In the genomic region with DNA sequence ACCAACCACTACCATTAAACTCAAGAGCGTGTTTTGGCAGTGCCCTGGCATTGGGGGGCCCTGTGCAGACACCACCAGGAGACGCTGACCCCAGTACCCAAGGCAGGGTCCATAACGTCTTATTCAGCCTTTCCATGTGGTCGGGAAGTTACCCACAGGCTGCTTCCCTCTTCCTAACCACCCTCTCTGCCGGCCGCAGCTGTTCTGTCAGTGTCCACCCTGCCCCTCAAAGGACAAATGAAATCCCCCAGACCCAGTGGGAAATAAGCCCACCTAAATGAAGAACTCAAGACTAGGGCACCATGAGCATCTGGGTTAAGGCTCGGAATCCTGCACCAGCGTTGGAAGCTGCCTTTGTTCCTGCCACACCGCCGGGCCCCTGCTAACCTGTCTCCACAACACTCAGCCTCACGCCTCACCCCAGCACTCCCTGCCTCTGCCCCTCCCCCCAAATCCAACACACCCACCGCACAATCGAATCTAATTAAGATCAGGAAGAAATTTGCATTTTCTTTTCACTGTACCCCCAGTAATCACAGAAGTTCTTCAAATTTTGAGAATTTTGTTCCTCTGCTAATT, we compare ENCODE assay signal across 12 cellular contexts. TPM values are rescaled to one million over a fixed set of nuclear protein-coding genes. Genes with fewer than 3 reads are reported as not detected.
A peak's percentile ranks its signal among the peaks of the same experiment; 100 is the strongest.
DNase-seq lines count a peak whose midpoint lies in the region; ATAC-seq, FAIRE-seq and TF ChIP-seq lines count a peak whose summit lies in the region.
"Had no signal": no experiment of that assay in that cellular context is flagged by ENCODE, and none has a peak within 500 bp of the region (broad histone marks: within the 10 kb centered on the region; RNA-seq: fewer than 3 reads in every experiment).

No MANE protein-coding gene starts in this region.

- no peaks in the 10 kb centered on the region; the same call in 1 of the 2 replicates for H4K20me1 ChIP-seq in HepG2 (ENCODE audit: insufficient read depth, low read length)

- H3K9me3 Mint-ChIP-seq in WTC11, result no peaks in the 10 kb centered on the region

- H3K27ac Mint-ChIP-seq in WTC11, result peak overlapping the region; percentile 82

- CTCF ChIA-PET in WTC11 (lab: Charles Lee), result interaction anchor here (1.1 to 2.6 kb wide), 2 partner anchors 19 to 143 kb away, joined by 3 to 9 read pairs; no protein-coding TSS in a partner anchor
- CTCF ChIA-PET in HepG2 (lab: Yijun Ruan, JAX; ENCODE audit: low intra/inter-chr PET ratio, low total read pairs), result no interaction called here

- intact Hi-C loops in transverse colon (cut with DNase I; ENCODE audit: low total_unique reads), result no loop called here
- intact Hi-C loops in HepG2 (cut with micrococcal nuclease; ENCODE audit: unreplicated experiment), result no loop called here

- H3K79me2 ChIP-seq in HepG2 (ENCODE audit: insufficient read depth, low read length), result no peaks in the 10 kb centered on the region

- DNase-seq in cardiac muscle cell (ENCODE audit: low read depth in 1 of 2, low spot score in 1 of 2), result no peak
- no peak for DNase-seq in right atrium auricular region (ENCODE audit: low spot score)
- DNase-seq in WTC11 (ENCODE audit: low spot score), result peak; percentile 65
- peak; percentile 64 for DNase-seq in left kidney (ENCODE audit: low read depth, low spot score)
- DNase-seq in transverse colon, result peak; percentile 60
- DNase-seq in HepG2 (ENCODE audit: low spot score), result no peak
- no peak for DNase-seq in SKM-1 (lab: John Stamatoyannopoulos, UW; ENCODE audit: unreplicated experiment)
- no peak for DNase-seq in DMS79 (lab: John Stamatoyannopoulos, UW)
- DNase-seq: amygdala; NK-92 treated with Interleukin-12 subunit alpha and Interleukin-12 subunit beta, amount 100 ng/mL, for 24 hours; T-helper 9 cell had no signal

- H3K4me1 ChIP-seq in cardiac muscle cell (ENCODE audit: low read depth) (peaks cover 73% of the 10 kb centered on the region), right atrium auricular region (peaks cover 0 to 24% of the 10 kb centered on the region in 2 donors), transverse colon (peaks cover 17 to 84% (median 71%) of the 10 kb centered on the region in 4 donors), HepG2 (ENCODE audit: insufficient read depth, low read length) (peaks cover 21% of the 10 kb centered on the region)

- H3K9me3 ChIP-seq in cardiac muscle cell (ENCODE audit: low read depth) (no peaks in the 10 kb centered on the region), right atrium auricular region (no peaks in the 10 kb centered on the region), transverse colon (no peaks in the 10 kb centered on the region), HepG2 (ENCODE audit: low read length) (no peaks in the 10 kb centered on the region)

- TF ChIP-seq POLR2A in transverse colon (IDR thresholded peaks at IDR 0.05) (peak; percentile 34), HepG2 (IDR thresholded peaks at IDR 0.05; ENCODE audit: insufficient read depth in 1 of 2, low read depth in 2 of 2, low read length in 2 of 2) (no peak)

- TF ChIP-seq CTCF in cardiac muscle cell (IDR thresholded peaks at IDR 0.05; ENCODE audit: low read depth, low read length) (no peak), right atrium auricular region (IDR thresholded peaks at IDR 0.05) (no peak), WTC11 (IDR thresholded peaks at IDR 0.05) (no peak), transverse colon (IDR thresholded peaks at IDR 0.05) (no peak), HepG2 (CRISPR knock-in tag; IDR thresholded peaks at IDR 0.05) (no peak)

- in situ Hi-C loops in transverse colon (cut with MboI; ENCODE audit: low pct_ligation_motif_present in 1 of 4, low pct_unique_long_range_greater_than_20kb in 1 of 4, low sequenced_read_pairs in 3 of 4) (no loop called here), HepG2 (cut with HindIII; ENCODE audit: extremely low pct_ligation_motif_present, low pct_unique_long_range_greater_than_20kb) (no loop called here)

- 42 to 61% methylated on average over 7 to 13 of the region's 13 CpGs for WGBS in transverse colon (ENCODE audit: low coverage in 1 of 2), 2 donors
- WGBS in HepG2 (ENCODE audit: low lambda C conversion rate), result 67% methylated on average over 13 of the region's 13 CpGs

- no peak overlapping the region for H2AFZ ChIP-seq in HepG2 (ENCODE audit: low read length)

- ATAC-seq in WTC11 (peak; percentile 74), HepG2 (no peak)

- no peaks in the 10 kb centered on the region for H3K36me3 ChIP-seq in cardiac muscle cell
- H3K36me3 ChIP-seq in right atrium auricular region, result no peaks in the 10 kb centered on the region
- H3K36me3 ChIP-seq in transverse colon, result no peaks in the 10 kb centered on the region
- no peaks in the 10 kb centered on the region for H3K36me3 ChIP-seq in HepG2 (replicated peaks in 1 of 2; ENCODE audit: control insufficient read depth in 1 of 2, insufficient read depth in 2 of 2, low read length in 2 of 2)

- TF ChIP-seq EP300 in transverse colon (IDR thresholded peaks at IDR 0.05; ENCODE audit: low read depth) (no peak), HepG2 (IDR thresholded peaks at IDR 0.05; ENCODE audit: low read depth in 2 of 2, low read length in 2 of 2) (no peak), HepG2 (CRISPR knock-in tag; IDR thresholded peaks at IDR 0.05; ENCODE audit: borderline replicate concordance) (no peak)

- peak overlapping the region; percentile 77 for H3K27ac ChIP-seq in cardiac muscle cell
- no peak overlapping the region for H3K27ac ChIP-seq in right atrium auricular region
- peak overlapping the region; percentile 72 to 84 (median 78) for H3K27ac ChIP-seq in transverse colon
- no peak overlapping the region for H3K27ac ChIP-seq in HepG2 (ENCODE audit: extremely low read length, insufficient read depth, low read length)

- peaks cover 97% of the 10 kb centered on the region for H3K4me1 Mint-ChIP-seq in WTC11

- H3K4me3 Mint-ChIP-seq in WTC11, result peak overlapping the region; percentile 60

- no peak overlapping the region for H3K9ac ChIP-seq in HepG2 (ENCODE audit: insufficient read depth, low read depth, low read length)

- no peak for FAIRE-seq in HepG2 (lab: Jason Lieb, UNC)
- FAIRE-seq: H54 had no signal

- H3K4me3 ChIP-seq in cardiac muscle cell (no peak overlapping the region), right atrium auricular region (no peak overlapping the region), transverse colon (peak overlapping the region in 1 of 4 donors; percentile 1), HepG2 (replicated peaks in 1 of 3; ENCODE audit: insufficient read depth in 1 of 3, low read depth in 2 of 3, low read length in 3 of 3) (no peak overlapping the region)

- H3K27me3 ChIP-seq in cardiac muscle cell (no peaks in the 10 kb centered on the region), right atrium auricular region (no peaks in the 10 kb centered on the region), transverse colon (no peaks in the 10 kb centered on the region), HepG2 (ENCODE audit: control insufficient read depth in 1 of 2, insufficient read depth in 2 of 2, low read length in 2 of 2) (peaks cover 0 to 70% of the 10 kb centered on the region in 2 experiments; a peak in 4 of 5 replicates)

- H3K4me2 ChIP-seq in HepG2 (ENCODE audit: low read depth, low read length), result no peak overlapping the region

- H3K36me3 Mint-ChIP-seq in WTC11, result peaks cover 15% of the 10 kb centered on the region

- POLR2A ChIA-PET in WTC11 (lab: Charles Lee) (interaction anchor here (0.6 to 1.0 kb wide), 2 partner anchors 24 to 965 kb away, joined by 4 read pairs; no protein-coding TSS in a partner anchor), HepG2 (lab: Yijun Ruan, JAX) (no interaction called here)

- no peak for TF ChIP-seq RAD21 in HepG2 (CRISPR knock-in tag; IDR thresholded peaks at IDR 0.05)

- BruUV-seq in HepG2 (replicated peaks; lab: Mats Ljungman, UMichigan), result no TSS peak

- no peaks in the 10 kb centered on the region for H3K27me3 Mint-ChIP-seq in WTC11 (ENCODE audit: low read depth)

TF ChIP-seq in WTC11, 78 proteins besides CTCF, POLR2A, EP300 and RAD21 (continues in another document):
- TF ChIP-seq, protein P1, sequence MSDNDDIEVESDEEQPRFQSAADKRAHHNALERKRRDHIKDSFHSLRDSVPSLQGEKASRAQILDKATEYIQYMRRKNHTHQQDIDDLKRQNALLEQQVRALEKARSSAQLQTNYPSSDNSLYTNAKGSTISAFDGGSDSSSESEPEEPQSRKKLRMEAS (CRISPR knock-in tag; IDR thresholded peaks at IDR 0.05), result no peak
- no peak for TF ChIP-seq ZNF219 (CRISPR knock-in tag; IDR thresholded peaks at IDR 0.05; ENCODE audit: borderline replicate concordance)

TF ChIP-seq in HepG2, 621 proteins besides CTCF, POLR2A, EP300 and RAD21 (continues in another document):
- TF ChIP-seq PPARG (CRISPR knock-in tag; conservative IDR thresholded peaks at IDR 0.05) (no peak), ZNF329 (CRISPR knock-in tag; IDR thresholded peaks at IDR 0.05; ENCODE audit: low read depth) (no peak)

RNA-seq across cellular contexts. Expression of gene BCL11A, which starts 21.7 kb away (rescaled TPM):
- total RNA-seq in cardiac muscle cell (15.7 and 17.1 TPM in 2 replicates), right atrium auricular region (1 to 10 TPM; 2.2 to 3.3 TPM), WTC11 (2021) (45.0 to 53.2 TPM (median 46.8 TPM) in 3 replicates), transverse colon (10 to 100 TPM; 11.3 to 38.1 (median 19.9) TPM), HepG2 (2016; rRNA removed; fragmentation: Illumina TruSeq; extraction: Trizol) (not detected in 2 replicates)
- polyA plus RNA-seq in cardiac muscle cell (19.8 and 20.7 TPM in 2 replicates), HepG2 (2011; rRNA removed) (not detected in 2 replicates)
- total RNA-seq in HepG2 (2016; cell fraction: cytosol; rRNA removed; fragmentation: Illumina TruSeq; extraction: Trizol; ENCODE audit: low read depth), result not detected in 2 replicates
- total RNA-seq in HepG2 (2016; cell fraction: insoluble cytoplasmic fraction; rRNA removed; fragmentation: Illumina TruSeq; extraction: Trizol), result not detected in 2 replicates
- total RNA-seq in HepG2 (2016; cell fraction: membrane; rRNA removed; fragmentation: Illumina TruSeq; extraction: Trizol), result not detected in 2 replicates
- total RNA-seq in HepG2 (2016; cell fraction: nucleus; rRNA removed; fragmentation: Illumina TruSeq; extraction: Trizol), result not detected in 2 replicates
- not detected in 2 replicates for polyA plus RNA-seq in HepG2 (2011; cell fraction: cytosol; rRNA removed)
- polyA plus RNA-seq in HepG2 (2011; cell fraction: nucleus; rRNA removed), result 0.05 TPM in 1 of 2 replicates, not detected in the other
- not detected in 2 replicates for polyA plus RNA-seq in HepG2 (2012)
- polyA plus RNA-seq in HepG2 (2016; cell fraction: cytosol; fragmentation: Illumina TruSeq; extraction: Trizol; ENCODE audit: low read depth), result not detected in 2 replicates
- not detected in 2 replicates for polyA plus RNA-seq in HepG2 (2016; cell fraction: insoluble cytoplasmic fraction; fragmentation: Illumina TruSeq; extraction: Trizol; ENCODE audit: low read depth)
- polyA plus RNA-seq in HepG2 (2016; cell fraction: membrane; fragmentation: Illumina TruSeq; extraction: Trizol; ENCODE audit: low read depth), result not detected in 2 replicates
- not detected in 2 replicates for polyA plus RNA-seq in HepG2 (2016; cell fraction: nucleus; fragmentation: Illumina TruSeq; extraction: Trizol; ENCODE audit: insufficient read depth, low read depth)
- polyA minus RNA-seq in HepG2 (2011; rRNA and poly(A)+ RNA removed; ENCODE audit: low replicate concordance), result 0.07 TPM in 1 of 2 replicates, not detected in the other
- not detected in 2 replicates for polyA minus RNA-seq in HepG2 (2011; cell fraction: cytosol; rRNA and poly(A)+ RNA removed)
- not detected in 2 replicates for polyA minus RNA-seq in HepG2 (2011; cell fraction: nucleus; rRNA and poly(A)+ RNA removed)

Comparison
In these comparisons a context has a peak if more than half of its experiments do, and no peak if none do; other contexts are left out.
1. H3K27ac ChIP-seq: peak in cardiac muscle cell (single experiment) and transverse colon (4 of 4); none in right atrium auricular region (0 of 2) and HepG2 (single experiment).
2. DNase-seq: peak in WTC11 (single experiment), left kidney (single experiment) and transverse colon (single experiment); none in cardiac muscle cell (0 of 2), right atrium auricular region (single experiment), HepG2 (single experiment), SKM-1 (single experiment) and DMS79 (single experiment).